1 cellular context compared by ENCODE assay signal in the genomic region with DNA sequence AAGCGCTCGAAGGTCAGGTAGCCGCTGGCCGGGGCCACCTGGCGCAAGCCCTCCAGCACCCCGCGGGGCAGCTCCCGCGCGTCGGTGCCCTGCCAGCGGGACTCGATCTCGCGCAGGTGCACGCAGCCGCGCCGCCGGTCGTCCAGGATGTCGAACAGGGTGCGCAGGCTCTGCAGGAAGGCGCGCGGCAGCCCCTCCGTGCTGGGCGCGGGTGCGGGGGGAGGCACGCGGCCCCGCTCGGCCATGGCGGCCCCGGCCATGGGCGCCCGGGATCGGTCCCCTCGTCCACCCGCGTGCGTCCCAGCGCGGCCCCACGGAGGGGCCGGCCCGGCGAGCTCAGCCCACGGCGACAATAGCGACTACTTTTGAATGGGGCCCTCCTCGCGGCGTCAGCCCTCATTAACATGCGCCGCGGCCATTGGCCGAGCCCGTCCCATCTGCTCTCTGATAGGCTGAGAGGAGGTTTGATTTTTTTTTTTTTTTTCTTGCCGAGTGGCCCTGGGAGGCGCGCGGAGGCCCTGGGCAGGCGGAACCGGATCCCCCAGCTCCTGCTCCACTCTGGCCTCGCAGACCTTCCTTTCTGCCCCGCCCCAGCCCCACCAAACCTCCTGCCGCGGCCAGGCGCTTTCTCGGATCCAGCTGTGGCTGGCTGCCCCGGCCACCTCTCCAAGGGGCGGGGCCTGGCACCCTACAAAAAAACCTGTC.
TF ChIP-seq lines count a peak whose summit lies in the region.

A gene with protein sequence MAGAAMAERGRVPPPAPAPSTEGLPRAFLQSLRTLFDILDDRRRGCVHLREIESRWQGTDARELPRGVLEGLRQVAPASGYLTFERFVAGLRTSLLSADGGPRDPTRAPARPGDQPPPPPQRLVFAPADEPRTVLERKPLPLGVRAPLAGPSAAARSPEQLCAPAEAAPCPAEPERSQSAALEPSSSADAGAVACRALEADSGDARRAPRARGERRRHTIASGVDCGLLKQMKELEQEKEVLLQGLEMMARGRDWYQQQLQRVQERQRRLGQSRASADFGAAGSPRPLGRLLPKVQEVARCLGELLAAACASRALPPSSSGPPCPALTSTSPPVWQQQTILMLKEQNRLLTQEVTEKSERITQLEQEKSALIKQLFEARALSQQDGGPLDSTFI (minus strand): TSS at position 357 of the 705 bp plus-strand sequence. CDS start 97 bp downstream, at position 260.

TF ChIP-seq in GM12878, 131 proteins besides CTCF, POLR2A, EP300 and RAD21 (continued from another document):
- TF ChIP-seq, protein P1, sequence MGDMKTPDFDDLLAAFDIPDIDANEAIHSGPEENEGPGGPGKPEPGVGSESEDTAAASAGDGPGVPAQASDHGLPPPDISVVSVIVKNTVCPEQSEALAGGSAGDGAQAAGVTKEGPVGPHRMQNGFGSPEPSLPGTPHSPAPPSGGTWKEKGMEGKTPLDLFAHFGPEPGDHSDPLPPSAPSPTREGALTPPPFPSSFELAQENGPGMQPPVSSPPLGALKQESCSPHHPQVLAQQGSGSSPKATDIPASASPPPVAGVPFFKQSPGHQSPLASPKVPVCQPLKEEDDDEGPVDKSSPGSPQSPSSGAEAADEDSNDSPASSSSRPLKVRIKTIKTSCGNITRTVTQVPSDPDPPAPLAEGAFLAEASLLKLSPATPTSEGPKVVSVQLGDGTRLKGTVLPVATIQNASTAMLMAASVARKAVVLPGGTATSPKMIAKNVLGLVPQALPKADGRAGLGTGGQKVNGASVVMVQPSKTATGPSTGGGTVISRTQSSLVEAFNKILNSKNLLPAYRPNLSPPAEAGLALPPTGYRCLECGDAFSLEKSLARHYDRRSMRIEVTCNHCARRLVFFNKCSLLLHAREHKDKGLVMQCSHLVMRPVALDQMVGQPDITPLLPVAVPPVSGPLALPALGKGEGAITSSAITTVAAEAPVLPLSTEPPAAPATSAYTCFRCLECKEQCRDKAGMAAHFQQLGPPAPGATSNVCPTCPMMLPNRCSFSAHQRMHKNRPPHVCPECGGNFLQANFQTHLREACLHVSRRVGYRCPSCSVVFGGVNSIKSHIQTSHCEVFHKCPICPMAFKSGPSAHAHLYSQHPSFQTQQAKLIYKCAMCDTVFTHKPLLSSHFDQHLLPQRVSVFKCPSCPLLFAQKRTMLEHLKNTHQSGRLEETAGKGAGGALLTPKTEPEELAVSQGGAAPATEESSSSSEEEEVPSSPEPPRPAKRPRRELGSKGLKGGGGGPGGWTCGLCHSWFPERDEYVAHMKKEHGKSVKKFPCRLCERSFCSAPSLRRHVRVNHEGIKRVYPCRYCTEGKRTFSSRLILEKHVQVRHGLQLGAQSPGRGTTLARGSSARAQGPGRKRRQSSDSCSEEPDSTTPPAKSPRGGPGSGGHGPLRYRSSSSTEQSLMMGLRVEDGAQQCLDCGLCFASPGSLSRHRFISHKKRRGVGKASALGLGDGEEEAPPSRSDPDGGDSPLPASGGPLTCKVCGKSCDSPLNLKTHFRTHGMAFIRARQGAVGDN (IDR thresholded peaks at IDR 0.05), result peak; percentile 53
- TF ChIP-seq ZNF384 (IDR thresholded peaks at IDR 0.05; ENCODE audit: borderline replicate concordance, low read depth, low read length) (peak; percentile 99), POU2F2 (IDR thresholded peaks at IDR 0.05; ENCODE audit: borderline replicate concordance, low read depth, low read length) (peak; percentile 79; the same call in 2 of the 3 replicates), SMAD5 (IDR thresholded peaks at IDR 0.05; ENCODE audit: low read depth) (no peak), SP1 (IDR thresholded peaks at IDR 0.05; ENCODE audit: low read depth, low read length) (peak; percentile 78), CHD2 (IDR thresholded peaks at IDR 0.05; ENCODE audit: borderline replicate concordance, low read depth, low read length) (peak; percentile 14; the same call in 1 of the 2 replicates), RFX5 (IDR thresholded peaks at IDR 0.05; ENCODE audit: low read depth, low read length) (peak; percentile 64; the same call in 1 of the 2 replicates), PAX5 (IDR thresholded peaks at IDR 0.05; ENCODE audit: borderline replicate concordance, low read depth, low read length) (no peak), TCF3 (IDR thresholded peaks at IDR 0.05; ENCODE audit: borderline replicate concordance, insufficient read depth, low read depth, low read length) (0 out of 2 replicates have a peak, but pooled peaks have one; percentile 1), SREBF2 (IDR thresholded peaks at IDR 0.05; ENCODE audit: low read length) (no peak), TARDBP (IDR thresholded peaks at IDR 0.05; ENCODE audit: borderline replicate concordance) (no peak), ZNF217 (IDR thresholded peaks at IDR 0.05) (peak; percentile 73), HDGF (IDR thresholded peaks at IDR 0.05) (0 out of 2 replicates have a peak, but pooled peaks have one; percentile 22), BACH1 (IDR thresholded peaks at IDR 0.05; ENCODE audit: borderline replicate concordance) (peak; percentile 94), RELA (IDR thresholded peaks at IDR 0.05; ENCODE audit: borderline replicate concordance, partially characterized antibody) (no peak), IKZF1 (conservative IDR thresholded peaks at IDR 0.05) (peak; percentile 92), MTA3 (IDR thresholded peaks at IDR 0.05; ENCODE audit: borderline replicate concordance, low read length) (no peak), MYB (IDR thresholded peaks at IDR 0.05; ENCODE audit: borderline replicate concordance, low read depth, low read length) (0 out of 2 replicates have a peak, but pooled peaks have one; percentile 20)
- TF ChIP-seq, protein P2, sequence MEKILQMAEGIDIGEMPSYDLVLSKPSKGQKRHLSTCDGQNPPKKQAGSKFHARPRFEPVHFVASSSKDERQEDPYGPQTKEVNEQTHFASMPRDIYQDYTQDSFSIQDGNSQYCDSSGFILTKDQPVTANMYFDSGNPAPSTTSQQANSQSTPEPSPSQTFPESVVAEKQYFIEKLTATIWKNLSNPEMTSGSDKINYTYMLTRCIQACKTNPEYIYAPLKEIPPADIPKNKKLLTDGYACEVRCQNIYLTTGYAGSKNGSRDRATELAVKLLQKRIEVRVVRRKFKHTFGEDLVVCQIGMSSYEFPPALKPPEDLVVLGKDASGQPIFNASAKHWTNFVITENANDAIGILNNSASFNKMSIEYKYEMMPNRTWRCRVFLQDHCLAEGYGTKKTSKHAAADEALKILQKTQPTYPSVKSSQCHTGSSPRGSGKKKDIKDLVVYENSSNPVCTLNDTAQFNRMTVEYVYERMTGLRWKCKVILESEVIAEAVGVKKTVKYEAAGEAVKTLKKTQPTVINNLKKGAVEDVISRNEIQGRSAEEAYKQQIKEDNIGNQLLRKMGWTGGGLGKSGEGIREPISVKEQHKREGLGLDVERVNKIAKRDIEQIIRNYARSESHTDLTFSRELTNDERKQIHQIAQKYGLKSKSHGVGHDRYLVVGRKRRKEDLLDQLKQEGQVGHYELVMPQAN (conservative IDR thresholded peaks at IDR 0.05), result peak; percentile 95
- TF ChIP-seq, protein P3, sequence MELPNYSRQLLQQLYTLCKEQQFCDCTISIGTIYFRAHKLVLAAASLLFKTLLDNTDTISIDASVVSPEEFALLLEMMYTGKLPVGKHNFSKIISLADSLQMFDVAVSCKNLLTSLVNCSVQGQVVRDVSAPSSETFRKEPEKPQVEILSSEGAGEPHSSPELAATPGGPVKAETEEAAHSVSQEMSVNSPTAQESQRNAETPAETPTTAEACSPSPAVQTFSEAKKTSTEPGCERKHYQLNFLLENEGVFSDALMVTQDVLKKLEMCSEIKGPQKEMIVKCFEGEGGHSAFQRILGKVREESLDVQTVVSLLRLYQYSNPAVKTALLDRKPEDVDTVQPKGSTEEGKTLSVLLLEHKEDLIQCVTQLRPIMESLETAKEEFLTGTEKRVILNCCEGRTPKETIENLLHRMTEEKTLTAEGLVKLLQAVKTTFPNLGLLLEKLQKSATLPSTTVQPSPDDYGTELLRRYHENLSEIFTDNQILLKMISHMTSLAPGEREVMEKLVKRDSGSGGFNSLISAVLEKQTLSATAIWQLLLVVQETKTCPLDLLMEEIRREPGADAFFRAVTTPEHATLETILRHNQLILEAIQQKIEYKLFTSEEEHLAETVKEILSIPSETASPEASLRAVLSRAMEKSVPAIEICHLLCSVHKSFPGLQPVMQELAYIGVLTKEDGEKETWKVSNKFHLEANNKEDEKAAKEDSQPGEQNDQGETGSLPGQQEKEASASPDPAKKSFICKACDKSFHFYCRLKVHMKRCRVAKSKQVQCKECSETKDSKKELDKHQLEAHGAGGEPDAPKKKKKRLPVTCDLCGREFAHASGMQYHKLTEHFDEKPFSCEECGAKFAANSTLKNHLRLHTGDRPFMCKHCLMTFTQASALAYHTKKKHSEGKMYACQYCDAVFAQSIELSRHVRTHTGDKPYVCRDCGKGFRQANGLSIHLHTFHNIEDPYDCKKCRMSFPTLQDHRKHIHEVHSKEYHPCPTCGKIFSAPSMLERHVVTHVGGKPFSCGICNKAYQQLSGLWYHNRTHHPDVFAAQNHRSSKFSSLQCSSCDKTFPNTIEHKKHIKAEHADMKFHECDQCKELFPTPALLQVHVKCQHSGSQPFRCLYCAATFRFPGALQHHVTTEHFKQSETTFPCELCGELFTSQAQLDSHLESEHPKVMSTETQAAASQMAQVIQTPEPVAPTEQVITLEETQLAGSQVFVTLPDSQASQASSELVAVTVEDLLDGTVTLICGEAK (IDR thresholded peaks at IDR 0.05; ENCODE audit: borderline replicate concordance), result peak; percentile 34; the same call in 1 of the 2 replicates
- TF ChIP-seq, protein P4, sequence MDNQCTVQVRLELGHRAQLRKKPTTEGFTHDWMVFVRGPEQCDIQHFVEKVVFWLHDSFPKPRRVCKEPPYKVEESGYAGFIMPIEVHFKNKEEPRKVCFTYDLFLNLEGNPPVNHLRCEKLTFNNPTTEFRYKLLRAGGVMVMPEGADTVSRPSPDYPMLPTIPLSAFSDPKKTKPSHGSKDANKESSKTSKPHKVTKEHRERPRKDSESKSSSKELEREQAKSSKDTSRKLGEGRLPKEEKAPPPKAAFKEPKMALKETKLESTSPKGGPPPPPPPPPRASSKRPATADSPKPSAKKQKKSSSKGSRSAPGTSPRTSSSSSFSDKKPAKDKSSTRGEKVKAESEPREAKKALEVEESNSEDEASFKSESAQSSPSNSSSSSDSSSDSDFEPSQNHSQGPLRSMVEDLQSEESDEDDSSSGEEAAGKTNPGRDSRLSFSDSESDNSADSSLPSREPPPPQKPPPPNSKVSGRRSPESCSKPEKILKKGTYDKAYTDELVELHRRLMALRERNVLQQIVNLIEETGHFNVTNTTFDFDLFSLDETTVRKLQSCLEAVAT (IDR thresholded peaks at IDR 0.05), result peak; percentile 43; the same call in 1 of the 2 replicates
- TF ChIP-seq, protein P5, sequence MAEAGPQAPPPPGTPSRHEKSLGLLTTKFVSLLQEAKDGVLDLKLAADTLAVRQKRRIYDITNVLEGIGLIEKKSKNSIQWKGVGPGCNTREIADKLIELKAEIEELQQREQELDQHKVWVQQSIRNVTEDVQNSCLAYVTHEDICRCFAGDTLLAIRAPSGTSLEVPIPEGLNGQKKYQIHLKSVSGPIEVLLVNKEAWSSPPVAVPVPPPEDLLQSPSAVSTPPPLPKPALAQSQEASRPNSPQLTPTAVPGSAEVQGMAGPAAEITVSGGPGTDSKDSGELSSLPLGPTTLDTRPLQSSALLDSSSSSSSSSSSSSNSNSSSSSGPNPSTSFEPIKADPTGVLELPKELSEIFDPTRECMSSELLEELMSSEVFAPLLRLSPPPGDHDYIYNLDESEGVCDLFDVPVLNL (IDR thresholded peaks at IDR 0.05; ENCODE audit: low read depth, low read length), result peak; percentile 86
- TF ChIP-seq, protein P6, sequence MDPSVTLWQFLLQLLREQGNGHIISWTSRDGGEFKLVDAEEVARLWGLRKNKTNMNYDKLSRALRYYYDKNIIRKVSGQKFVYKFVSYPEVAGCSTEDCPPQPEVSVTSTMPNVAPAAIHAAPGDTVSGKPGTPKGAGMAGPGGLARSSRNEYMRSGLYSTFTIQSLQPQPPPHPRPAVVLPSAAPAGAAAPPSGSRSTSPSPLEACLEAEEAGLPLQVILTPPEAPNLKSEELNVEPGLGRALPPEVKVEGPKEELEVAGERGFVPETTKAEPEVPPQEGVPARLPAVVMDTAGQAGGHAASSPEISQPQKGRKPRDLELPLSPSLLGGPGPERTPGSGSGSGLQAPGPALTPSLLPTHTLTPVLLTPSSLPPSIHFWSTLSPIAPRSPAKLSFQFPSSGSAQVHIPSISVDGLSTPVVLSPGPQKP (IDR thresholded peaks at IDR 0.05; ENCODE audit: low read depth, low read length), result no peak
TF ChIP-seq in GM12878: peak in this region for 29.
